In genomic region chr19:32875428-32875827, GRCh38 we compare ENCODE assay signal across 1 cellular context.
TF ChIP-seq lines count a peak whose summit lies in the region.

No MANE protein-coding gene starts in this region.

TF ChIP-seq in HEK293, 187 proteins besides CTCF, POLR2A, EP300 and RAD21 (continued from another document):
- no peak for TF ChIP-seq ZNF645 (tag by site-specific recombination; IDR thresholded peaks at IDR 0.05)
